ENCODE assay signal across 13 cellular contexts in the genomic region with DNA sequence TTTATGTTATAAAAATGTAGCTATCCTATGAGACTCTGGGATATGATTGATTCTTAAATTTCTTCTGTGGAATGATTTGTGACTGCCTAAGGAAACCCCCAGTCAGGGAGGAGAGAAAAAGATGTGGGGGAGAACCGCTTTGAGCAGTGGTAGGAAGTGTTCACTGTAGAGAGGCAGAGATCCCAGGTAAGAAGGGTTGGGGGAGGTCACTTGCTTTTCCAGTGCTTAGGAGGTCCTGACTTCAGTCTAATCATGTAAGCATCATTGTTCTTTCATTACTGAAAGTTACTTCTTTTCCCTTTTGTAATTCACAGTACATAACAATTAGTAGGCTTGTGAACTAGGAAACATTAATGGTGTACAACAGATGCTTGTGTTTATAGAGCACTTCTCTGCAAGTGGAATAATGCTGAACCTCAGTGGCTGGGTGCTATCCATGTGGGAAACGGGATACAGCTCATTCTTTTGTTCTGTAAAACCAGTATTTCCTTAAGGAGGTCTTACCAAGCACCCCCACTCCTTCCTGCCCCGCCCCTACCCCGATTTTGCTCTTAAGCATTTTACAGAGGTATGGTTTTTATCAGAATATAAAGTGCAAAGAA.
A peak's percentile ranks its signal among the peaks of the same experiment; 100 is the strongest.
DNase-seq lines count a peak whose midpoint lies in the region; ATAC-seq and TF ChIP-seq lines count a peak whose summit lies in the region.
"Had no signal": no experiment of that assay in that cellular context is flagged by ENCODE, and none has a peak within 500 bp of the region (broad histone marks: within the 10 kb centered on the region; RNA-seq: fewer than 3 reads in every experiment).

No MANE protein-coding gene starts in this region.

- H3K4me3 Mint-ChIP-seq in WTC11 = peak overlapping the region; percentile 20; the same call in 1 of the 2 replicates
- H3K4me3 Mint-ChIP-seq: activated CD4-positive, alpha-beta T cell treated with anti-CD3 and anti-CD28 coated beads, Interleukin-2, amount 10 ng/mL, durations not matched to agents 7 days and 5 days; B cell; neural crest cell had no signal

- no peaks in the 10 kb centered on the region for H3K9me3 ChIP-seq in gastroesophageal sphincter
- H3K9me3 ChIP-seq: esophagus muscularis mucosa, psoas muscle had no signal

- H3K27ac ChIP-seq in gastroesophageal sphincter = no peak overlapping the region
- H3K27ac ChIP-seq: esophagus muscularis mucosa, psoas muscle had no signal

- no peaks in the 10 kb centered on the region for H3K36me3 ChIP-seq in gastroesophageal sphincter

- DNase-seq in DMS79 (lab: John Stamatoyannopoulos, UW) = peak; percentile 48
- DNase-seq in HT1080 (ENCODE audit: low read depth) = peak; percentile 6
- no peak for DNase-seq in WTC11 (ENCODE audit: low spot score)
- peak; percentile 43 for DNase-seq in iPS-NIHi7 (ENCODE audit: extremely low spot score)
- no peak for DNase-seq in A172 (ENCODE audit: low spot score)
- DNase-seq in SW480 (ENCODE audit: low spot score) = no peak

- POLR2A ChIA-PET in WTC11 (lab: Charles Lee) = interaction anchor here (0.6 kb wide), 1 partner anchor 13 kb away, joined by 3 read pairs; no protein-coding TSS in a partner anchor

- H3K36me3 Mint-ChIP-seq in WTC11 = no peaks in the 10 kb centered on the region

- peak overlapping the region; percentile 78 for H3K27ac Mint-ChIP-seq in WTC11
- H3K27ac Mint-ChIP-seq: activated CD4-positive, alpha-beta T cell treated with anti-CD3 and anti-CD28 coated beads, Interleukin-2, amount 10 ng/mL, durations not matched to agents 7 days and 5 days; B cell had no signal

- WGBS in gastroesophageal sphincter (ENCODE audit: low coverage in 1 of 2), 2 donors = 61 to 71% methylated on average over 3 to 4 of the region's 4 CpGs

- CTCF ChIA-PET in WTC11 (lab: Charles Lee) = interaction anchor here (0.6 to 2.8 kb wide), 20 partner anchors 9 to 525 kb away, joined by 3 to 28 read pairs (median 4); a partner anchor contains a TSS

- peak; percentile 94 for ATAC-seq in WTC11
- ATAC-seq in gastroesophageal sphincter = no peak
- no peak for ATAC-seq in HG03139 (IDR thresholded peaks at IDR 0.05; ENCODE audit: unreplicated experiment)

- H3K9me3 Mint-ChIP-seq in WTC11 = no peaks in the 10 kb centered on the region
- H3K9me3 Mint-ChIP-seq: activated CD4-positive, alpha-beta T cell treated with anti-CD3 and anti-CD28 coated beads, Interleukin-2, amount 10 ng/mL, durations not matched to agents 7 days and 5 days; neural crest cell had no signal

- TF ChIP-seq CTCF in WTC11 (IDR thresholded peaks at IDR 0.05) (no peak), gastroesophageal sphincter (IDR thresholded peaks at IDR 0.05) (no peak)

- H3K27me3 ChIP-seq in gastroesophageal sphincter = no peaks in the 10 kb centered on the region
- H3K27me3 ChIP-seq: esophagus muscularis mucosa had no signal

- no peak for TF ChIP-seq POLR2A in gastroesophageal sphincter (IDR thresholded peaks at IDR 0.05)

- H3K4me1 ChIP-seq in gastroesophageal sphincter = peaks cover 0 to 6% (median 0%) of the 10 kb centered on the region in 3 donors

- H3K4me1 Mint-ChIP-seq in WTC11 = peaks cover 30% of the 10 kb centered on the region
- H3K4me1 Mint-ChIP-seq: activated CD4-positive, alpha-beta T cell treated with anti-CD3 and anti-CD28 coated beads, Interleukin-2, amount 10 ng/mL, durations not matched to agents 7 days and 5 days; B cell had no signal

- TF ChIP-seq EP300 in gastroesophageal sphincter (IDR thresholded peaks at IDR 0.05) = no peak

- no peak overlapping the region for H3K4me3 ChIP-seq in gastroesophageal sphincter
- H3K4me3 ChIP-seq: esophagus muscularis mucosa, psoas muscle had no signal

- H3K27me3 Mint-ChIP-seq in WTC11 (ENCODE audit: low read depth) = no peaks in the 10 kb centered on the region
- H3K27me3 Mint-ChIP-seq: B cell had no signal

TF ChIP-seq in WTC11, 78 proteins besides CTCF, POLR2A, EP300 and RAD21:
- TF ChIP-seq TEAD4 (CRISPR knock-in tag; IDR thresholded peaks at IDR 0.05) (no peak), ELF4 (CRISPR knock-in tag; IDR thresholded peaks at IDR 0.05; ENCODE audit: low read depth) (no peak), ESRRA (CRISPR knock-in tag; IDR thresholded peaks at IDR 0.05; ENCODE audit: borderline replicate concordance) (no peak), JAZF1 (CRISPR knock-in tag; IDR thresholded peaks at IDR 0.05) (no peak), ZNF423 (CRISPR knock-in tag; IDR thresholded peaks at IDR 0.05) (no peak), CREM (CRISPR knock-in tag; IDR thresholded peaks at IDR 0.05) (no peak), EMX1 (CRISPR knock-in tag; IDR thresholded peaks at IDR 0.05) (no peak), ZNF232 (CRISPR knock-in tag; IDR thresholded peaks at IDR 0.05) (no peak), TP53 (CRISPR knock-in tag; IDR thresholded peaks at IDR 0.05) (no peak), NR2C2 (CRISPR knock-in tag; IDR thresholded peaks at IDR 0.05) (no peak), CBFB (CRISPR knock-in tag; IDR thresholded peaks at IDR 0.05; ENCODE audit: low read depth) (no peak), FOXK1 (CRISPR knock-in tag; IDR thresholded peaks at IDR 0.05) (no peak), ZNF138 (CRISPR knock-in tag; conservative IDR thresholded peaks at IDR 0.05) (no peak), SMAD3 (CRISPR knock-in tag; IDR thresholded peaks at IDR 0.05; ENCODE audit: borderline replicate concordance) (no peak), GTF2I (CRISPR knock-in tag; conservative IDR thresholded peaks at IDR 0.05) (no peak)
- TF ChIP-seq, protein P1, sequence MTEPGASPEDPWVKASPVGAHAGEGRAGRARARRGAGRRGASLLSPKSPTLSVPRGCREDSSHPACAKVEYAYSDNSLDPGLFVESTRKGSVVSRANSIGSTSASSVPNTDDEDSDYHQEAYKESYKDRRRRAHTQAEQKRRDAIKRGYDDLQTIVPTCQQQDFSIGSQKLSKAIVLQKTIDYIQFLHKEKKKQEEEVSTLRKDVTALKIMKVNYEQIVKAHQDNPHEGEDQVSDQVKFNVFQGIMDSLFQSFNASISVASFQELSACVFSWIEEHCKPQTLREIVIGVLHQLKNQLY (CRISPR knock-in tag; IDR thresholded peaks at IDR 0.05) = no peak
- TF ChIP-seq, protein P2, sequence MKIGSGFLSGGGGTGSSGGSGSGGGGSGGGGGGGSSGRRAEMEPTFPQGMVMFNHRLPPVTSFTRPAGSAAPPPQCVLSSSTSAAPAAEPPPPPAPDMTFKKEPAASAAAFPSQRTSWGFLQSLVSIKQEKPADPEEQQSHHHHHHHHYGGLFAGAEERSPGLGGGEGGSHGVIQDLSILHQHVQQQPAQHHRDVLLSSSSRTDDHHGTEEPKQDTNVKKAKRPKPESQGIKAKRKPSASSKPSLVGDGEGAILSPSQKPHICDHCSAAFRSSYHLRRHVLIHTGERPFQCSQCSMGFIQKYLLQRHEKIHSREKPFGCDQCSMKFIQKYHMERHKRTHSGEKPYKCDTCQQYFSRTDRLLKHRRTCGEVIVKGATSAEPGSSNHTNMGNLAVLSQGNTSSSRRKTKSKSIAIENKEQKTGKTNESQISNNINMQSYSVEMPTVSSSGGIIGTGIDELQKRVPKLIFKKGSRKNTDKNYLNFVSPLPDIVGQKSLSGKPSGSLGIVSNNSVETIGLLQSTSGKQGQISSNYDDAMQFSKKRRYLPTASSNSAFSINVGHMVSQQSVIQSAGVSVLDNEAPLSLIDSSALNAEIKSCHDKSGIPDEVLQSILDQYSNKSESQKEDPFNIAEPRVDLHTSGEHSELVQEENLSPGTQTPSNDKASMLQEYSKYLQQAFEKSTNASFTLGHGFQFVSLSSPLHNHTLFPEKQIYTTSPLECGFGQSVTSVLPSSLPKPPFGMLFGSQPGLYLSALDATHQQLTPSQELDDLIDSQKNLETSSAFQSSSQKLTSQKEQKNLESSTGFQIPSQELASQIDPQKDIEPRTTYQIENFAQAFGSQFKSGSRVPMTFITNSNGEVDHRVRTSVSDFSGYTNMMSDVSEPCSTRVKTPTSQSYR (CRISPR knock-in tag; IDR thresholded peaks at IDR 0.05) = no peak
- TF ChIP-seq, protein P3, sequence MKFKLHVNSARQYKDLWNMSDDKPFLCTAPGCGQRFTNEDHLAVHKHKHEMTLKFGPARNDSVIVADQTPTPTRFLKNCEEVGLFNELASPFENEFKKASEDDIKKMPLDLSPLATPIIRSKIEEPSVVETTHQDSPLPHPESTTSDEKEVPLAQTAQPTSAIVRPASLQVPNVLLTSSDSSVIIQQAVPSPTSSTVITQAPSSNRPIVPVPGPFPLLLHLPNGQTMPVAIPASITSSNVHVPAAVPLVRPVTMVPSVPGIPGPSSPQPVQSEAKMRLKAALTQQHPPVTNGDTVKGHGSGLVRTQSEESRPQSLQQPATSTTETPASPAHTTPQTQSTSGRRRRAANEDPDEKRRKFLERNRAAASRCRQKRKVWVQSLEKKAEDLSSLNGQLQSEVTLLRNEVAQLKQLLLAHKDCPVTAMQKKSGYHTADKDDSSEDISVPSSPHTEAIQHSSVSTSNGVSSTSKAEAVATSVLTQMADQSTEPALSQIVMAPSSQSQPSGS (CRISPR knock-in tag; IDR thresholded peaks at IDR 0.05; ENCODE audit: borderline replicate concordance, low read depth) = no peak
TF ChIP-seq in WTC11: peak in this region for 0.

Comparison
In these comparisons a context has a peak if more than half of its experiments do, and no peak if none do; other contexts are left out.
1. DNase-seq: peak in DMS79 (single experiment), HT1080 (single experiment) and iPS-NIHi7 (single experiment); none in WTC11 (single experiment), A172 (single experiment) and SW480 (single experiment).